10 cellular contexts compared by ENCODE assay signal in the genomic region with DNA sequence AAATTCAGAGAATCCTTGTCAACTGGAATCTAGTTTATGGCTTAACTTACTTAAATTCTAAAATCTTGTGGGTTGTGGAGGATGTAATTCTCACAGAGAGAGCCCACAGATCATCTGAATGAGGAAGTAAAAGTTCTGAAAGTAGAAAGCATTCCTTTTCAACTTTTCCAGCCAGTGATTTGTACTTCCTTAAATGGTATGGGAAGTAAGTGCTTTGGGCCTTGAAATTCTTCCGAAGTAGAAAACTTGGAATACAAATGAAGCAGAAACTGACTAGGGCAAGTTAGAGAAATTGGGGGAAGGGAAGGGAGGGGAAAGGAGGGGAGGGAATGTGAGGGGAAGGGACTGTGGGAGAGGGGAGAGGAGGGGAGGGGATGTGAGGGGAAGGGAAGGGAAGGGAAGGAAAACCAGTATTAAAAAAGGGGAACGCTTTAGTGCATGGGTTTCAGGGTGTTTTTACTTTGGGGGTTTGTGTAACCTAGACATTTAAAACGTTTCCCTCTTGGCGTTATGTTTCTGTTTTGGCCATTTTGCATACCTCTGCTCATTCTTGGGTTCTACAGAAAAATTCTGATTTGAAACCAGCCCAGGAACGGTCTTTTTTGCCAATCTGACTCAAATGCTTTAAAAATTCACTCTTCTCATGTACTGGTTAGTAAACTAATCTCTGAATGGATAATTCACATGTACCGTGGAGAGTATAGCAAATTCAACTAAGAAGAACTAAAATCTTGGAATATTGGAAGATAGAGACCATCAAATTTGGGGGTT. TPM values are rescaled to one million over a fixed set of nuclear protein-coding genes. Genes with fewer than 3 reads are reported as not detected.
DNase-seq lines count a peak whose midpoint lies in the region; ATAC-seq and TF ChIP-seq lines count a peak whose summit lies in the region.
"Had no signal": no experiment of that assay in that cellular context is flagged by ENCODE, and none has a peak within 500 bp of the region (broad histone marks: within the 10 kb centered on the region; RNA-seq: fewer than 3 reads in every experiment).

No MANE protein-coding gene starts in this region.

- H3F3A ChIP-seq in GM23338 (replicated peaks; ENCODE audit: low read depth), result 0 out of 2 replicates have a peak, but pooled peaks cover 9% of the 10 kb centered on the region
- H3F3A ChIP-seq in smooth muscle cell (ENCODE audit: low read depth), result peaks cover 13% of the 10 kb centered on the region

- 44 to 52% (median 50%) methylated on average over 6 of the region's 6 CpGs for WGBS in adrenal gland, 4 donors
- 68% methylated on average over 5 of the region's 6 CpGs for WGBS in smooth muscle cell (ENCODE audit: low lambda C conversion rate)

- DNase-seq in GM23338 (ENCODE audit: low spot score) (peak; percentile 66), adrenal gland (peak in 1 of 7 donors; percentile 2), kidney glomerular epithelial cell (lab: John Stamatoyannopoulos, UW) (peak; percentile 81), smooth muscle cell (lab: John Stamatoyannopoulos, UW; ENCODE audit: unreplicated experiment) (no peak), HPDE6-E6E7 (ENCODE audit: extremely low spot score) (no peak), NCI-H146 treated with DMSO at 0.1 percent for 48 hours (lab: John Stamatoyannopoulos, UW; ENCODE audit: unreplicated experiment) (no peak), dorsolateral prefrontal cortex (no peak)
- DNase-seq: dermis blood vessel endothelial cell, RPMI8226 had no signal

- H3K4me1 ChIP-seq in GM23338 (ENCODE audit: insufficient read depth) (no peaks in the 10 kb centered on the region), adrenal gland (replicated peaks in 1 of 2) (peaks cover 11 to 28% of the 10 kb centered on the region in 2 donors), smooth muscle cell (ENCODE audit: low read depth) (peaks cover 7% of the 10 kb centered on the region)

- H3K27me3 Mint-ChIP-seq in GM23338 (ENCODE audit: insufficient read depth, low read depth, poor library complexity), result peaks cover 2% of the 10 kb centered on the region

- H3K9me3 ChIP-seq in adrenal gland (replicated peaks in 1 of 3), result no peaks in the 10 kb centered on the region
- H3K9me3 ChIP-seq in smooth muscle cell (replicated peaks; ENCODE audit: low read depth), result no peaks in the 10 kb centered on the region

- H4K20me1 ChIP-seq in GM23338 (replicated peaks; ENCODE audit: insufficient read depth), result peaks cover 3% of the 10 kb centered on the region; the same call in 1 of the 2 replicates
- peaks cover 4% of the 10 kb centered on the region for H4K20me1 ChIP-seq in smooth muscle cell (ENCODE audit: low read depth)

- H3K36me3 ChIP-seq in GM23338 (ENCODE audit: insufficient read depth), result peaks cover 12% of the 10 kb centered on the region; the same call in 1 of the 2 replicates
- peaks cover 0 to 24% of the 10 kb centered on the region in 2 donors for H3K36me3 ChIP-seq in adrenal gland (replicated peaks in 1 of 2)
- H3K36me3 ChIP-seq in smooth muscle cell (ENCODE audit: low read depth), result peaks cover 14% of the 10 kb centered on the region

- TF ChIP-seq POLR2A in adrenal gland (IDR thresholded peaks at IDR 0.05), result no peak

- H3K9ac ChIP-seq in smooth muscle cell (ENCODE audit: low read depth), result no peak overlapping the region

- no peak overlapping the region for H3K4me2 ChIP-seq in GM23338
- H3K4me2 ChIP-seq in smooth muscle cell, result peak overlapping the region; percentile 56

- H3K27me3 ChIP-seq in GM23338 (ENCODE audit: insufficient read depth), result no peaks in the 10 kb centered on the region
- H3K27me3 ChIP-seq in adrenal gland, result no peaks in the 10 kb centered on the region
- H3K27me3 ChIP-seq in smooth muscle cell (ENCODE audit: low read depth), result no peaks in the 10 kb centered on the region
- H3K27me3 ChIP-seq in dorsolateral prefrontal cortex, result no peaks in the 10 kb centered on the region

- H3K79me2 ChIP-seq in GM23338 (replicated peaks; ENCODE audit: insufficient read depth) (no peaks in the 10 kb centered on the region), smooth muscle cell (ENCODE audit: low read depth) (no peaks in the 10 kb centered on the region)

- H2AFZ ChIP-seq in GM23338 (no peak overlapping the region), smooth muscle cell (ENCODE audit: low read depth) (no peak overlapping the region)

- ATAC-seq in GM23338 (peak; percentile 53), GM19452 (IDR thresholded peaks at IDR 0.05; ENCODE audit: unreplicated experiment) (no peak)

- TF ChIP-seq CTCF in GM23338 (conservative IDR thresholded peaks at IDR 0.05; ENCODE audit: low read depth in 2 of 2) (no peak), adrenal gland (IDR thresholded peaks at IDR 0.05) (no peak), smooth muscle cell (IDR thresholded peaks at IDR 0.05; ENCODE audit: borderline replicate concordance, insufficient read depth, poor library complexity, severe bottlenecking) (no peak), dorsolateral prefrontal cortex (IDR thresholded peaks at IDR 0.05 in 54 of 56, conservative IDR thresholded peaks at IDR 0.05 in 2 of 56; ENCODE audit: low read depth in 1 of 56, partially characterized antibody in 56 of 56) (no peak)

- H3K9me3 Mint-ChIP-seq in GM23338, result no peaks in the 10 kb centered on the region

- H3K27ac Mint-ChIP-seq in GM23338, result peak overlapping the region; percentile 86

- H3K9me2 ChIP-seq in GM23338 (ENCODE audit: insufficient read depth), result no peaks in the 10 kb centered on the region

- peaks cover 37% of the 10 kb centered on the region for H3K36me3 Mint-ChIP-seq in GM23338 (ENCODE audit: low read depth)

- H3K4me3 Mint-ChIP-seq in GM23338, result no peak overlapping the region

- H3K27ac ChIP-seq in GM23338 (ENCODE audit: low read depth), result peak overlapping the region; percentile 83
- peak overlapping the region in 4 of 5 donors; percentile 32 to 82 (median 70) for H3K27ac ChIP-seq in adrenal gland
- peak overlapping the region; percentile 45 for H3K27ac ChIP-seq in smooth muscle cell (ENCODE audit: low read depth)
- H3K27ac ChIP-seq in dorsolateral prefrontal cortex, result peak overlapping the region in 28 of 59 donors; percentile 1 to 73 (median 32)

- intact Hi-C loops in adrenal gland (cut with DNase I), result no loop called here
- intact Hi-C loops in dorsolateral prefrontal cortex (cut with DNase I), result no loop called here

- H3K4me1 Mint-ChIP-seq in GM23338, result peaks cover 13% of the 10 kb centered on the region; the same call in 2 of the 3 replicates

- H3K4me3 ChIP-seq in GM23338 (no peak overlapping the region), adrenal gland (no peak overlapping the region), smooth muscle cell (no peak overlapping the region), dorsolateral prefrontal cortex (no peak overlapping the region)

TF ChIP-seq in GM23338, 12 proteins besides CTCF, POLR2A, EP300 and RAD21 (continues in another document):
- TF ChIP-seq NANOG (IDR thresholded peaks at IDR 0.05; ENCODE audit: borderline replicate concordance), result no peak
- TF ChIP-seq, protein P1, sequence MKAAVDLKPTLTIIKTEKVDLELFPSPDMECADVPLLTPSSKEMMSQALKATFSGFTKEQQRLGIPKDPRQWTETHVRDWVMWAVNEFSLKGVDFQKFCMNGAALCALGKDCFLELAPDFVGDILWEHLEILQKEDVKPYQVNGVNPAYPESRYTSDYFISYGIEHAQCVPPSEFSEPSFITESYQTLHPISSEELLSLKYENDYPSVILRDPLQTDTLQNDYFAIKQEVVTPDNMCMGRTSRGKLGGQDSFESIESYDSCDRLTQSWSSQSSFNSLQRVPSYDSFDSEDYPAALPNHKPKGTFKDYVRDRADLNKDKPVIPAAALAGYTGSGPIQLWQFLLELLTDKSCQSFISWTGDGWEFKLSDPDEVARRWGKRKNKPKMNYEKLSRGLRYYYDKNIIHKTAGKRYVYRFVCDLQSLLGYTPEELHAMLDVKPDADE (IDR thresholded peaks at IDR 0.05), result no peak
- no peak for TF ChIP-seq ZNF114 (CRISPR knock-in tag; IDR thresholded peaks at IDR 0.05)

RNA-seq across cellular contexts. Expression of a gene that starts 15.5 kb away (rescaled TPM):
- 18.8 and 42.7 TPM in 2 replicates for total RNA-seq in GM23338 (2014; rRNA removed; shearing (Covaris generic))
- polyA plus RNA-seq in GM23338 (2016; fragmentation: Nextera tagmentation; extraction: Ambion mirVana) (4.8 and 6.2 TPM in 2 replicates), adrenal gland (1 to 10 TPM; 3.6 to 8.8 (median 8.4) TPM), smooth muscle cell (17.1 and 19.2 TPM in 2 replicates)
- total RNA-seq in adrenal gland (10 to 100 TPM; 24.2 to 52.7 (median 45.1) TPM), smooth muscle cell (11.0 and 25.9 TPM in 2 replicates), dorsolateral prefrontal cortex (10 to 100 TPM; 24.5 to 81.3 (median 36.6) TPM)

RNA-seq across cellular contexts. Expression of a gene that starts 39.1 kb away (rescaled TPM):
- total RNA-seq in GM23338 (2014; rRNA removed; shearing (Covaris generic)), result 66.6 and 76.7 TPM in 2 replicates
- polyA plus RNA-seq in GM23338 (2016; fragmentation: Nextera tagmentation; extraction: Ambion mirVana) (63.2 TPM in 2 replicates), adrenal gland (10 to 100 TPM; 16.2 to 50.8 (median 24.9) TPM), smooth muscle cell (29.0 and 32.8 TPM in 2 replicates)
- total RNA-seq in adrenal gland (10 to 100 TPM in 7 of 8 donors, 1 to 10 TPM in 1; 8.8 to 51.2 (median 27.8) TPM), smooth muscle cell (13.8 and 20.4 TPM in 2 replicates), dorsolateral prefrontal cortex (10 to 100 TPM; 24.8 to 57.1 (median 40.2) TPM)

RNA-seq across cellular contexts. Expression of a gene that starts 39.1 kb away (rescaled TPM):
- total RNA-seq in GM23338 (2014; rRNA removed; shearing (Covaris generic)), result 147 and 155 TPM in 2 replicates
- polyA plus RNA-seq in GM23338 (2016; fragmentation: Nextera tagmentation; extraction: Ambion mirVana), result 24.4 and 25.5 TPM in 2 replicates
- total RNA-seq in adrenal gland, result 100 to 1,000 TPM in 3 of 8 donors, 10 to 100 TPM in 5; 60.2 to 207 (median 86.7) TPM
- 100 to 1,000 TPM in 1 of 3 donors, 10 to 100 TPM in 2; 34.0 to 103 (median 37.7) TPM for polyA plus RNA-seq in adrenal gland
- total RNA-seq in smooth muscle cell, result 74.2 and 77.7 TPM in 2 replicates
- polyA plus RNA-seq in smooth muscle cell, result 70.8 and 83.8 TPM in 2 replicates
- total RNA-seq in dorsolateral prefrontal cortex, result 10 to 100 TPM; 40.8 to 90.1 (median 64.5) TPM

Comparison
In these comparisons a context has a peak if more than half of its experiments do, and no peak if none do; other contexts are left out.
1. DNase-seq: peak in GM23338 (single experiment) and kidney glomerular epithelial cell (single experiment); none in smooth muscle cell (single experiment), HPDE6-E6E7 (single experiment), NCI-H146 treated with DMSO at 0.1 percent for 48 hours (single experiment) and dorsolateral prefrontal cortex (0 of 10).